7 cellular contexts compared by ENCODE assay signal in genomic region chr12:94676011-94676709, GRCh38. TPM values are rescaled to one million over a fixed set of nuclear protein-coding genes. Genes with fewer than 3 reads are reported as not detected.
DNase-seq lines count a peak whose midpoint lies in the region; ATAC-seq and TF ChIP-seq lines count a peak whose summit lies in the region.

No MANE protein-coding gene starts in this region.

- ATAC-seq in GM19035 (IDR thresholded peaks at IDR 0.05; ENCODE audit: unreplicated experiment) (peak; percentile 73), HG02973 (IDR thresholded peaks at IDR 0.05; ENCODE audit: unreplicated experiment) (peak; percentile 62)

- H3K27ac ChIP-seq in VCaP = peak overlapping the region; percentile 95

- DNase-seq in mucosa of gallbladder (ENCODE audit: low spot score) (peak; percentile 23), RPMI8226 (no peak), RKO (ENCODE audit: low spot score) (no peak)
- no peak for DNase-seq in activated effector memory CD4-positive, alpha-beta T cell treated with anti-CD3 and anti-CD28 coated beads, Interleukin-2, amount 50 U/mL, for 16 hours

- TF ChIP-seq CTCF in VCaP (conservative IDR thresholded peaks at IDR 0.05) = no peak

RNA-seq across cellular contexts. Expression of gene TMCC3, which starts 25.8 kb away (rescaled TPM):
- total RNA-seq in mucosa of gallbladder = 6.1 TPM
